1 cellular context compared by ENCODE assay signal in the genomic region with DNA sequence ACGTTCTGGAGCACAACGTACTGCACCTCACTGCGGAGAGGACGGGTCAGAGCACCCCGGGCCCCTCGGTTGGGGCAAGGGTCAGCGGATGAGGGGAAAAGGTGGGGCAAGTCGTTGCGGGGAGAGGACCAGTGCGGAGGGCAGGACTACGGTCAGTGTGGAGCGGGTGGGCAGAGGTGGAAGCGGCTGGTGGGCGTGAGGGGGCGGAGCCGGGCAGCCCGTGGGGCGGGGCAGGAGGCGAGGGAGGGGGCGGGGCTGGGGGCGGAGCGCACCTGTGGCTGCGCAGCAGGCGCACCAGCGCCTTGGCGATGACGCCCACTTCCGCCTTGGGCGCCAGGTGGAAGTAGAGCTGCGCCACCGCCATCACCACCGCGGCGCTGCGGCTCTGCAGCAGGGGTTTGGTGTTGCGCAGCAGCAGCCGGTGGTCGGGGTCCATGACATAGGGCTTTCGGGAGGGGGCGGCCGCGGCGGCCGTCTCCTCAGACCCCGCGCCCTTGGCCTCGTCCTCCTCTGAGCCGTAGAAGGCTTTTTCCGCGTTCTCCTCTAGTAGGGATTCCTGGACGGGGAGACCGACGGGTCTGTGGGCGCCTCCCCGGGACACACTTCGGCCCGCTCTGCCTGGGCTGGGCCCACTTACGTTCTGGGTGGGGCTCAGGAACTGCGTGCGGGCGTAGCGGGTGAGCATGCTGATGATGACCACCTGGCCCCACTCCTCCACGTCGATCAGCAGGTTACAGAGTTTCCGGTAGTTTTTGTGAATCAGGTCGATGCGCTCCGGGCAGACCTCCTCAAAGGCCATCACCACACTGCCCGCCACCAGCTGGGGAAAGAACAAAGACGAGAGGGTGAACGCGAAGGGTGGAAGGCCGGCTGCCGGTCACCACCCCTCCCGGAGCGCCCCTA.
TF ChIP-seq lines count a peak whose summit lies in the region.

No MANE protein-coding gene starts in this region.

TF ChIP-seq in K562, 482 proteins besides CTCF, POLR2A, EP300 and RAD21 (continues in another document):
- TF ChIP-seq BCL6 (CRISPR knock-in tag; IDR thresholded peaks at IDR 0.05) (no peak), HNRNPH1 (optimal IDR thresholded peaks at IDR 0.05; ENCODE audit: low read depth, low read length) (no peak), RB1 (IDR thresholded peaks at IDR 0.05; ENCODE audit: low read depth) (peak; percentile 80), MEF2D (tag; conservative IDR thresholded peaks at IDR 0.05; ENCODE audit: low read depth) (no peak), GABPA (tag; conservative IDR thresholded peaks at IDR 0.05; ENCODE audit: low read depth) (peak; percentile 84), RBBP5 (IDR thresholded peaks at IDR 0.05; ENCODE audit: borderline replicate concordance, insufficient read depth, low read length, poor library complexity, severe bottlenecking) (peak; percentile 50), SMAD1 (IDR thresholded peaks at IDR 0.05; ENCODE audit: low read depth, low read length, partially characterized antibody) (no peak), HDGF (IDR thresholded peaks at IDR 0.05) (peak; percentile 53; the same call in 1 of the 2 replicates), ID3 (CRISPR knock-in tag; IDR thresholded peaks at IDR 0.05) (no peak), ID3 (tag; IDR thresholded peaks at IDR 0.05) (no peak; the same call in 1 of the 2 replicates), NR2C2 (CRISPR knock-in tag; IDR thresholded peaks at IDR 0.05) (no peak), NR2C2 (tag; IDR thresholded peaks at IDR 0.05) (peak; percentile 26), CBX3 (IDR thresholded peaks at IDR 0.05; ENCODE audit: borderline replicate concordance in 1 of 2, low read length in 2 of 2) (no peak), MYC (IDR thresholded peaks at IDR 0.05; ENCODE audit: low read depth, low read length) (peak; percentile 66; the same call in 1 of the 2 replicates), MYC (CRISPR knock-in tag; IDR thresholded peaks at IDR 0.05; ENCODE audit: borderline replicate concordance, low read depth) (peak; percentile 27; the same call in 1 of the 2 replicates), KDM4B (IDR thresholded peaks at IDR 0.05; ENCODE audit: borderline replicate concordance in 2 of 2, low read depth in 1 of 2) (0 out of 4 replicates have a peak, but pooled peaks of 1 of the 2 experiments have one; percentile 15), MAZ (CRISPR knock-in tag; conservative IDR thresholded peaks at IDR 0.05 in 1 of 2, IDR thresholded peaks at IDR 0.05 in 1 of 2) (peak; percentile 38 to 78; a peak in 2 of 4 replicates), RUNX1 (IDR thresholded peaks at IDR 0.05; ENCODE audit: low read depth) (no peak), CBFB (CRISPR knock-in tag; IDR thresholded peaks at IDR 0.05) (0 out of 2 replicates have a peak, but pooled peaks have one; percentile 24), CXXC5 (CRISPR knock-in tag; IDR thresholded peaks at IDR 0.05) (peak; percentile 77), HOXB6 (CRISPR knock-in tag; IDR thresholded peaks at IDR 0.05; ENCODE audit: borderline replicate concordance) (0 out of 2 replicates have a peak, but pooled peaks have one; percentile 16), SRF (CRISPR knock-in tag; IDR thresholded peaks at IDR 0.05) (0 out of 4 replicates have a peak, but pooled peaks of 1 of the 2 experiments have one; percentile 34), MAFK (IDR thresholded peaks at IDR 0.05; ENCODE audit: low read length) (no peak), ASH1L (IDR thresholded peaks at IDR 0.05; ENCODE audit: borderline replicate concordance, low read depth, partially characterized antibody) (no peak), COPS2 (conservative IDR thresholded peaks at IDR 0.05) (no peak), ILK (tag; IDR thresholded peaks at IDR 0.05; ENCODE audit: borderline replicate concordance, low read depth) (no peak), PTBP1 (IDR thresholded peaks at IDR 0.05; ENCODE audit: low read depth, low read length) (no peak), MCM3 (IDR thresholded peaks at IDR 0.05) (no peak), L3MBTL2 (IDR thresholded peaks at IDR 0.05) (peak; percentile 80), XRCC5 (IDR thresholded peaks at IDR 0.05; ENCODE audit: low read depth, low read length) (no peak), PHF8 (IDR thresholded peaks at IDR 0.05; ENCODE audit: borderline replicate concordance, low read length) (peak; percentile 94), NRF1 (conservative IDR thresholded peaks at IDR 0.05 in 1 of 2, IDR thresholded peaks at IDR 0.05 in 1 of 2) (peak; percentile 85 to 88), FOXK2 (conservative IDR thresholded peaks at IDR 0.05 in 1 of 2, IDR thresholded peaks at IDR 0.05 in 1 of 2; ENCODE audit: low read depth in 2 of 2) (0 out of 4 replicates have a peak, but pooled peaks of 1 of the 2 experiments have one; percentile 25), RBFOX2 (IDR thresholded peaks at IDR 0.05; ENCODE audit: low read depth, low read length) (peak; percentile 93), ELK1 (CRISPR knock-in tag; IDR thresholded peaks at IDR 0.05) (no peak), TBP (optimal IDR thresholded peaks at IDR 0.05; ENCODE audit: low read depth, low read length) (peak; percentile 70), SRSF3 (IDR thresholded peaks at IDR 0.05; ENCODE audit: insufficient read depth, low read length) (no peak), ATF7 (IDR thresholded peaks at IDR 0.05) (peak; percentile 85), KDM5B (IDR thresholded peaks at IDR 0.05; ENCODE audit: insufficient replicate concordance, low read depth, low read length) (peak; percentile 96), CAMTA2 (CRISPR knock-in tag; conservative IDR thresholded peaks at IDR 0.05) (0 out of 2 replicates have a peak, but pooled peaks have one; percentile 35), HNRNPLL (IDR thresholded peaks at IDR 0.05; ENCODE audit: low read depth, low read length, poor library complexity, severe bottlenecking) (peak; percentile 92)
- TF ChIP-seq, protein P1, sequence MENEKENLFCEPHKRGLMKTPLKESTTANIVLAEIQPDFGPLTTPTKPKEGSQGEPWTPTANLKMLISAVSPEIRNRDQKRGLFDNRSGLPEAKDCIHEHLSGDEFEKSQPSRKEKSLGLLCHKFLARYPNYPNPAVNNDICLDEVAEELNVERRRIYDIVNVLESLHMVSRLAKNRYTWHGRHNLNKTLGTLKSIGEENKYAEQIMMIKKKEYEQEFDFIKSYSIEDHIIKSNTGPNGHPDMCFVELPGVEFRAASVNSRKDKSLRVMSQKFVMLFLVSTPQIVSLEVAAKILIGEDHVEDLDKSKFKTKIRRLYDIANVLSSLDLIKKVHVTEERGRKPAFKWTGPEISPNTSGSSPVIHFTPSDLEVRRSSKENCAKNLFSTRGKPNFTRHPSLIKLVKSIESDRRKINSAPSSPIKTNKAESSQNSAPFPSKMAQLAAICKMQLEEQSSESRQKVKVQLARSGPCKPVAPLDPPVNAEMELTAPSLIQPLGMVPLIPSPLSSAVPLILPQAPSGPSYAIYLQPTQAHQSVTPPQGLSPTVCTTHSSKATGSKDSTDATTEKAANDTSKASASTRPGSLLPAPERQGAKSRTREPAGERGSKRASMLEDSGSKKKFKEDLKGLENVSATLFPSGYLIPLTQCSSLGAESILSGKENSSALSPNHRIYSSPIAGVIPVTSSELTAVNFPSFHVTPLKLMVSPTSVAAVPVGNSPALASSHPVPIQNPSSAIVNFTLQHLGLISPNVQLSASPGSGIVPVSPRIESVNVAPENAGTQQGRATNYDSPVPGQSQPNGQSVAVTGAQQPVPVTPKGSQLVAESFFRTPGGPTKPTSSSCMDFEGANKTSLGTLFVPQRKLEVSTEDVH (IDR thresholded peaks at IDR 0.05; ENCODE audit: low read depth, partially characterized antibody), result peak; percentile 18
- TF ChIP-seq, protein P2, sequence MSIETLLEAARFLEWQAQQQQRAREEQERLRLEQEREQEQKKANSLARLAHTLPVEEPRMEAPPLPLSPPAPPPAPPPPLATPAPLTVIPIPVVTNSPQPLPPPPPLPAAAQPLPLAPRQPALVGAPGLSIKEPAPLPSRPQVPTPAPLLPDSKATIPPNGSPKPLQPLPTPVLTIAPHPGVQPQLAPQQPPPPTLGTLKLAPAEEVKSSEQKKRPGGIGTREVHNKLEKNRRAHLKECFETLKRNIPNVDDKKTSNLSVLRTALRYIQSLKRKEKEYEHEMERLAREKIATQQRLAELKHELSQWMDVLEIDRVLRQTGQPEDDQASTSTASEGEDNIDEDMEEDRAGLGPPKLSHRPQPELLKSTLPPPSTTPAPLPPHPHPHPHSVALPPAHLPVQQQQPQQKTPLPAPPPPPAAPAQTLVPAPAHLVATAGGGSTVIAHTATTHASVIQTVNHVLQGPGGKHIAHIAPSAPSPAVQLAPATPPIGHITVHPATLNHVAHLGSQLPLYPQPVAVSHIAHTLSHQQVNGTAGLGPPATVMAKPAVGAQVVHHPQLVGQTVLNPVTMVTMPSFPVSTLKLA (conservative IDR thresholded peaks at IDR 0.05), result peak; percentile 49 to 73; a peak in 3 of 4 replicates
- TF ChIP-seq, protein P3, sequence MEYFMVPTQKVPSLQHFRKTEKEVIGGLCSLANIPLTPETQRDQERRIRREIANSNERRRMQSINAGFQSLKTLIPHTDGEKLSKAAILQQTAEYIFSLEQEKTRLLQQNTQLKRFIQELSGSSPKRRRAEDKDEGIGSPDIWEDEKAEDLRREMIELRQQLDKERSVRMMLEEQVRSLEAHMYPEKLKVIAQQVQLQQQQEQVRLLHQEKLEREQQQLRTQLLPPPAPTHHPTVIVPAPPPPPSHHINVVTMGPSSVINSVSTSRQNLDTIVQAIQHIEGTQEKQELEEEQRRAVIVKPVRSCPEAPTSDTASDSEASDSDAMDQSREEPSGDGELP (CRISPR knock-in tag; IDR thresholded peaks at IDR 0.05; ENCODE audit: borderline replicate concordance), result peak; percentile 59; the same call in 1 of the 2 replicates
- TF ChIP-seq, protein P4, sequence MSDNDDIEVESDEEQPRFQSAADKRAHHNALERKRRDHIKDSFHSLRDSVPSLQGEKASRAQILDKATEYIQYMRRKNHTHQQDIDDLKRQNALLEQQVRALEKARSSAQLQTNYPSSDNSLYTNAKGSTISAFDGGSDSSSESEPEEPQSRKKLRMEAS (CRISPR knock-in tag; IDR thresholded peaks at IDR 0.05), result peak; percentile 61
- TF ChIP-seq, protein P5, sequence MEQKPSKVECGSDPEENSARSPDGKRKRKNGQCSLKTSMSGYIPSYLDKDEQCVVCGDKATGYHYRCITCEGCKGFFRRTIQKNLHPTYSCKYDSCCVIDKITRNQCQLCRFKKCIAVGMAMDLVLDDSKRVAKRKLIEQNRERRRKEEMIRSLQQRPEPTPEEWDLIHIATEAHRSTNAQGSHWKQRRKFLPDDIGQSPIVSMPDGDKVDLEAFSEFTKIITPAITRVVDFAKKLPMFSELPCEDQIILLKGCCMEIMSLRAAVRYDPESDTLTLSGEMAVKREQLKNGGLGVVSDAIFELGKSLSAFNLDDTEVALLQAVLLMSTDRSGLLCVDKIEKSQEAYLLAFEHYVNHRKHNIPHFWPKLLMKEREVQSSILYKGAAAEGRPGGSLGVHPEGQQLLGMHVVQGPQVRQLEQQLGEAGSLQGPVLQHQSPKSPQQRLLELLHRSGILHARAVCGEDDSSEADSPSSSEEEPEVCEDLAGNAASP (IDR thresholded peaks at IDR 0.05), result no peak
- TF ChIP-seq, protein P6, sequence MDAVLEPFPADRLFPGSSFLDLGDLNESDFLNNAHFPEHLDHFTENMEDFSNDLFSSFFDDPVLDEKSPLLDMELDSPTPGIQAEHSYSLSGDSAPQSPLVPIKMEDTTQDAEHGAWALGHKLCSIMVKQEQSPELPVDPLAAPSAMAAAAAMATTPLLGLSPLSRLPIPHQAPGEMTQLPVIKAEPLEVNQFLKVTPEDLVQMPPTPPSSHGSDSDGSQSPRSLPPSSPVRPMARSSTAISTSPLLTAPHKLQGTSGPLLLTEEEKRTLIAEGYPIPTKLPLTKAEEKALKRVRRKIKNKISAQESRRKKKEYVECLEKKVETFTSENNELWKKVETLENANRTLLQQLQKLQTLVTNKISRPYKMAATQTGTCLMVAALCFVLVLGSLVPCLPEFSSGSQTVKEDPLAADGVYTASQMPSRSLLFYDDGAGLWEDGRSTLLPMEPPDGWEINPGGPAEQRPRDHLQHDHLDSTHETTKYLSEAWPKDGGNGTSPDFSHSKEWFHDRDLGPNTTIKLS (IDR thresholded peaks at IDR 0.05; ENCODE audit: borderline replicate concordance, low read depth), result peak; percentile 65; the same call in 1 of the 2 replicates
- TF ChIP-seq, protein P7, sequence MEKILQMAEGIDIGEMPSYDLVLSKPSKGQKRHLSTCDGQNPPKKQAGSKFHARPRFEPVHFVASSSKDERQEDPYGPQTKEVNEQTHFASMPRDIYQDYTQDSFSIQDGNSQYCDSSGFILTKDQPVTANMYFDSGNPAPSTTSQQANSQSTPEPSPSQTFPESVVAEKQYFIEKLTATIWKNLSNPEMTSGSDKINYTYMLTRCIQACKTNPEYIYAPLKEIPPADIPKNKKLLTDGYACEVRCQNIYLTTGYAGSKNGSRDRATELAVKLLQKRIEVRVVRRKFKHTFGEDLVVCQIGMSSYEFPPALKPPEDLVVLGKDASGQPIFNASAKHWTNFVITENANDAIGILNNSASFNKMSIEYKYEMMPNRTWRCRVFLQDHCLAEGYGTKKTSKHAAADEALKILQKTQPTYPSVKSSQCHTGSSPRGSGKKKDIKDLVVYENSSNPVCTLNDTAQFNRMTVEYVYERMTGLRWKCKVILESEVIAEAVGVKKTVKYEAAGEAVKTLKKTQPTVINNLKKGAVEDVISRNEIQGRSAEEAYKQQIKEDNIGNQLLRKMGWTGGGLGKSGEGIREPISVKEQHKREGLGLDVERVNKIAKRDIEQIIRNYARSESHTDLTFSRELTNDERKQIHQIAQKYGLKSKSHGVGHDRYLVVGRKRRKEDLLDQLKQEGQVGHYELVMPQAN (IDR thresholded peaks at IDR 0.05; ENCODE audit: borderline replicate concordance), result peak; percentile 58; the same call in 1 of the 2 replicates
